In the genomic region with DNA sequence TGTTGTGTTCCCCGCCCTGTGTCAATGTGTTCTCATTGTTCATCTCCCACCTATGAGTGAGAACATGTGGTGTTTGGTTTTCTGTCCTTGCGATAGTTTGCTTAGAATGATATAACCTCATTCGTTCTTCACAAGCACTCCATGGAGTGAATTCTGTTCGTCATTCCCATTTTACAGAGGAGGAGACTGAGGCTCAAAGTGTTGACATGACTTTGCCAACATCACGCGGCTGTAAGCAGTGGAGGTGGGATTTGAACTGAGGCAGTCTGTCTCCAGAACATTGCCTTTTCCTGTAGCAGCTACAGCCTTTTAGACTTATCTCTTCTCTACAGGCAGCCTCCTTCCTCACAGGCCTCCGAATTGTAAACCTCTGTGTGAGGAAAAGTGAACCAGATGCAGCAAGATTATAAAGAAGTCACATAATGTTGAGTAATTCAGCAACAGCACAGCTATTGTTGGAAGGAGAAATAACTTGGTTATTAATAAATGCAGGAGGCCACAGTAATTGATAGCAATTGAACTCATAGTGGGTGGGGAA, we compare ENCODE assay signal across 19 cellular contexts.
"Had no signal": no experiment of that assay in that cellular context is flagged by ENCODE, and none has a peak within 500 bp of the region (broad histone marks: within the 10 kb centered on the region; RNA-seq: fewer than 3 reads in every experiment).

No MANE protein-coding gene starts in this region.

- H3K9me3 ChIP-seq: SK-N-SH had no signal

- FAIRE-seq: HTR-8/SVneo had no signal

- DNase-seq: Karpas-422, KG1, MM.1S, NCI-H1092 treated with DMSO at 0.1 percent for 48 hours, NCI-H1436, NCI-H187, NCI-H2029, NCI-H2081 treated with DMSO at 0.1 percent for 48 hours, NCI-H2171, NCI-H226, NCI-H446, NCI-H510A, NCI-H524 treated with DMSO at 0.1 percent for 48 hours, NCI-H69, NCI-H774, PC-3, SHP77, SK-N-SH had no signal
